8 cellular contexts compared by ENCODE assay signal in genomic region chr10:87867453-87867852, GRCh38. TPM values are rescaled to one million over a fixed set of nuclear protein-coding genes. Genes with fewer than 3 reads are reported as not detected.
A peak's percentile ranks its signal among the peaks of the same experiment; 100 is the strongest.
DNase-seq lines count a peak whose midpoint lies in the region; ATAC-seq lines count a peak whose summit lies in the region.

No MANE protein-coding gene starts in this region.

- no peak for ATAC-seq in stimulated activated naive CD8-positive, alpha-beta T cell treated with anti-CD3 and anti-CD28 coated beads, Interleukin-15, amount 100 ng/mL, for 72 hours
- ATAC-seq in GM18520 (IDR thresholded peaks at IDR 0.05; ENCODE audit: unreplicated experiment), result no peak
- no peak for ATAC-seq in GM18517 (IDR thresholded peaks at IDR 0.05; ENCODE audit: unreplicated experiment)
- no peak for ATAC-seq in GM18909 (IDR thresholded peaks at IDR 0.05; ENCODE audit: poor library complexity, unreplicated experiment)
- no peak for ATAC-seq in HG03469 (IDR thresholded peaks at IDR 0.05; ENCODE audit: unreplicated experiment)

- peak overlapping the region; percentile 97 for H3K4me3 Mint-ChIP-seq in activated T-helper 1 cell treated with anti-CD3 and anti-CD28 coated beads, Interleukin-12 subunit alpha, Interleukin-12 subunit beta, Interleukin-2, Interleukin-4 antibody, amounts not matched to agents 30 ng/mL and 10 ng/mL and 1 ng/mL, durations not matched to agents 14 hours and 24 hours and 36 hours
- peak overlapping the region; percentile 97 to 98 for H3K4me3 Mint-ChIP-seq in stimulated activated naive CD8-positive, alpha-beta T cell treated with anti-CD3 and anti-CD28 coated beads, Interleukin-15, amount 100 ng/mL, for 72 hours

- H3K4me1 Mint-ChIP-seq in activated T-helper 1 cell treated with anti-CD3 and anti-CD28 coated beads, Interleukin-12 subunit alpha, Interleukin-12 subunit beta, Interleukin-2, Interleukin-4 antibody, amounts not matched to agents 30 ng/mL and 10 ng/mL and 1 ng/mL, durations not matched to agents 14 hours and 24 hours and 36 hours (ENCODE audit: low read depth), result peaks cover 60% of the 10 kb centered on the region
- H3K4me1 Mint-ChIP-seq in stimulated activated naive CD8-positive, alpha-beta T cell treated with anti-CD3 and anti-CD28 coated beads, Interleukin-15, amount 100 ng/mL, for 72 hours, result peaks cover 30% of the 10 kb centered on the region

- H3K4me1 ChIP-seq in HUES48 (ENCODE audit: control insufficient read depth, insufficient read depth, low read length) (peaks cover 20% of the 10 kb centered on the region), iPS-15b (ENCODE audit: control insufficient read depth, insufficient read depth, low read length) (no peaks in the 10 kb centered on the region)

- intact Hi-C loops in activated T-helper 1 cell treated with anti-CD3 and anti-CD28 coated beads, Interleukin-12 subunit alpha, Interleukin-12 subunit beta, Interleukin-2, Interleukin-4 antibody, amounts not matched to agents 30 ng/mL and 10 ng/mL and 1 ng/mL, durations not matched to agents 14 hours and 24 hours and 36 hours (cut with micrococcal nuclease), result loop anchor here (5.0 to 10.0 kb wide), 3 partner anchors 50 to 1217 kb away; no protein-coding TSS in a partner anchor

- no peak overlapping the region for H3K27ac Mint-ChIP-seq in activated T-helper 1 cell treated with anti-CD3 and anti-CD28 coated beads, Interleukin-12 subunit alpha, Interleukin-12 subunit beta, Interleukin-2, Interleukin-4 antibody, amounts not matched to agents 30 ng/mL and 10 ng/mL and 1 ng/mL, durations not matched to agents 14 hours and 24 hours and 36 hours
- H3K27ac Mint-ChIP-seq in stimulated activated naive CD8-positive, alpha-beta T cell treated with anti-CD3 and anti-CD28 coated beads, Interleukin-15, amount 100 ng/mL, for 72 hours, result no peak overlapping the region

- H3K36me3 ChIP-seq in HUES48 (ENCODE audit: control insufficient read depth, insufficient read depth, low read length) (peaks cover 6% of the 10 kb centered on the region), iPS-15b (ENCODE audit: control insufficient read depth, insufficient read depth, low read length) (no peaks in the 10 kb centered on the region)

- peaks cover 26% of the 10 kb centered on the region for H3K36me3 Mint-ChIP-seq in activated T-helper 1 cell treated with anti-CD3 and anti-CD28 coated beads, Interleukin-12 subunit alpha, Interleukin-12 subunit beta, Interleukin-2, Interleukin-4 antibody, amounts not matched to agents 30 ng/mL and 10 ng/mL and 1 ng/mL, durations not matched to agents 14 hours and 24 hours and 36 hours (ENCODE audit: low read depth)

- H3K9ac ChIP-seq in HUES48 (ENCODE audit: low read depth, low read length), result no peak overlapping the region; the same call in 1 of the 2 replicates
- H3K9ac ChIP-seq in iPS-15b (ENCODE audit: low read depth, low read length), result no peak overlapping the region

- H3K27me3 ChIP-seq in HUES48 (ENCODE audit: control insufficient read depth, insufficient read depth, low read length) (no peaks in the 10 kb centered on the region), iPS-15b (ENCODE audit: control insufficient read depth, insufficient read depth, low read length) (no peaks in the 10 kb centered on the region)

- H3K27me3 Mint-ChIP-seq in activated T-helper 1 cell treated with anti-CD3 and anti-CD28 coated beads, Interleukin-12 subunit alpha, Interleukin-12 subunit beta, Interleukin-2, Interleukin-4 antibody, amounts not matched to agents 30 ng/mL and 10 ng/mL and 1 ng/mL, durations not matched to agents 14 hours and 24 hours and 36 hours (ENCODE audit: insufficient read depth), result no peaks in the 10 kb centered on the region
- no peaks in the 10 kb centered on the region for H3K27me3 Mint-ChIP-seq in stimulated activated naive CD8-positive, alpha-beta T cell treated with anti-CD3 and anti-CD28 coated beads, Interleukin-15, amount 100 ng/mL, for 72 hours

- no peak for DNase-seq in activated T-helper 1 cell treated with anti-CD3 and anti-CD28 coated beads, Interleukin-12 subunit alpha, Interleukin-12 subunit beta, Interleukin-2, Interleukin-4 antibody, amounts not matched to agents 30 ng/mL and 10 ng/mL and 1 ng/mL, durations not matched to agents 14 hours and 24 hours and 36 hours (ENCODE audit: low spot score)
- no peak for DNase-seq in stimulated activated naive CD8-positive, alpha-beta T cell treated with anti-CD3 and anti-CD28 coated beads, Interleukin-15, amount 100 ng/mL, for 72 hours

- H3K9me3 Mint-ChIP-seq in activated T-helper 1 cell treated with anti-CD3 and anti-CD28 coated beads, Interleukin-12 subunit alpha, Interleukin-12 subunit beta, Interleukin-2, Interleukin-4 antibody, amounts not matched to agents 30 ng/mL and 10 ng/mL and 1 ng/mL, durations not matched to agents 14 hours and 24 hours and 36 hours, result no peaks in the 10 kb centered on the region
- no peaks in the 10 kb centered on the region for H3K9me3 Mint-ChIP-seq in stimulated activated naive CD8-positive, alpha-beta T cell treated with anti-CD3 and anti-CD28 coated beads, Interleukin-15, amount 100 ng/mL, for 72 hours

- H3K4me3 ChIP-seq in HUES48 (ENCODE audit: low read depth, low read length) (peak overlapping the region; percentile 92), iPS-15b (ENCODE audit: low read depth, low read length) (peak overlapping the region; percentile 63)

- H3K27ac ChIP-seq in HUES48 (ENCODE audit: low read depth, low read length), result no peak overlapping the region

- no peaks in the 10 kb centered on the region for H3K9me3 ChIP-seq in HUES48 (ENCODE audit: control insufficient read depth, insufficient read depth, low read length)
- no peaks in the 10 kb centered on the region for H3K9me3 ChIP-seq in iPS-15b (ENCODE audit: control insufficient read depth, insufficient read depth, low read length)

RNA-seq across cellular contexts. Expression of gene PTEN, which starts 4.0 kb away (rescaled TPM):
- total RNA-seq in activated T-helper 1 cell treated with anti-CD3 and anti-CD28 coated beads, Interleukin-12 subunit alpha, Interleukin-12 subunit beta, Interleukin-2, Interleukin-4 antibody, amounts not matched to agents 30 ng/mL and 10 ng/mL and 1 ng/mL, durations not matched to agents 14 hours and 24 hours and 36 hours, result 56.9 and 67.6 TPM in 2 replicates

RNA-seq across cellular contexts. Expression of gene KLLN, which starts 4.1 kb away (rescaled TPM):
- total RNA-seq in activated T-helper 1 cell treated with anti-CD3 and anti-CD28 coated beads, Interleukin-12 subunit alpha, Interleukin-12 subunit beta, Interleukin-2, Interleukin-4 antibody, amounts not matched to agents 30 ng/mL and 10 ng/mL and 1 ng/mL, durations not matched to agents 14 hours and 24 hours and 36 hours, result 0.78 and 0.86 TPM in 2 replicates

RNA-seq across cellular contexts. Expression of gene ATAD1, which starts 49.4 kb away (rescaled TPM):
- 50.1 and 53.0 TPM in 2 replicates for total RNA-seq in activated T-helper 1 cell treated with anti-CD3 and anti-CD28 coated beads, Interleukin-12 subunit alpha, Interleukin-12 subunit beta, Interleukin-2, Interleukin-4 antibody, amounts not matched to agents 30 ng/mL and 10 ng/mL and 1 ng/mL, durations not matched to agents 14 hours and 24 hours and 36 hours
